3 cellular contexts compared by ENCODE assay signal in the genomic region with DNA sequence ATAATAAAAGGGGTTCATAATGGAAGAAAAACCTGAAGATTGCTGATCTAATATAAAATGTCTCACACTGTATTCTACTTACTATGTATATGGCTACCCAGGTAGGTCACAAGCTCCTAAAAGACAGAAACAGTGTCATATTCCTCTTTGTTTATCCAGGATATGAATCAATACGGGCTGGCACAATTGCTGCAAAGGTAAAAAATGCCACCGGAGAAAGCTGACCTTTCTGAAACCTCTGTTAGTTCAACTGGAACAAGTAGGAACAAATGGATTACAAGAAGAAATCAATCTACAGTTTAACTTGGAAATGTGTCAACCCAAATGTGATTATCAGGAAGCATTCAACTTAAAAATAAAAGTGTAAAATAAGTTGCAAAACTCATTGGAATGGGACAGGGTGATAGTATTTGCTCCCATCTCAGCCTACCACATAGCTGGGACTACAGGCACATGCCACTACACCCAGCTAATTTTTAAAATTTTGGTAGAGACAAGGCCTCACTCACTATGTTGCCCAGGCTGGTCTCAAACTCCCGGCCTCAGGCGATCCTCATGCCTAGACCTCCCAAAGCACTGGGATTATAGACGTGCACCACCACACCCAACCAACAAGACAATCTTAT.
TF ChIP-seq lines count a peak whose summit lies in the region.

No MANE protein-coding gene starts in this region.

TF ChIP-seq in liver, 16 proteins besides CTCF, POLR2A, EP300 and RAD21:
- TF ChIP-seq TAF1 (conservative IDR thresholded peaks at IDR 0.05) (no peak), YY1 (IDR thresholded peaks at IDR 0.05) (no peak), JUND (IDR thresholded peaks at IDR 0.05) (no peak), RXRA (IDR thresholded peaks at IDR 0.05) (peak in 1 of 2 donors; percentile 19), GABPA (IDR thresholded peaks at IDR 0.05 in 1 of 2, conservative IDR thresholded peaks at IDR 0.05 in 1 of 2) (no peak), FOXA2 (IDR thresholded peaks at IDR 0.05) (no peak), SP1 (IDR thresholded peaks at IDR 0.05) (peak; percentile 17), NR2F2 (IDR thresholded peaks at IDR 0.05) (peak; percentile 22)
- TF ChIP-seq, protein P1, sequence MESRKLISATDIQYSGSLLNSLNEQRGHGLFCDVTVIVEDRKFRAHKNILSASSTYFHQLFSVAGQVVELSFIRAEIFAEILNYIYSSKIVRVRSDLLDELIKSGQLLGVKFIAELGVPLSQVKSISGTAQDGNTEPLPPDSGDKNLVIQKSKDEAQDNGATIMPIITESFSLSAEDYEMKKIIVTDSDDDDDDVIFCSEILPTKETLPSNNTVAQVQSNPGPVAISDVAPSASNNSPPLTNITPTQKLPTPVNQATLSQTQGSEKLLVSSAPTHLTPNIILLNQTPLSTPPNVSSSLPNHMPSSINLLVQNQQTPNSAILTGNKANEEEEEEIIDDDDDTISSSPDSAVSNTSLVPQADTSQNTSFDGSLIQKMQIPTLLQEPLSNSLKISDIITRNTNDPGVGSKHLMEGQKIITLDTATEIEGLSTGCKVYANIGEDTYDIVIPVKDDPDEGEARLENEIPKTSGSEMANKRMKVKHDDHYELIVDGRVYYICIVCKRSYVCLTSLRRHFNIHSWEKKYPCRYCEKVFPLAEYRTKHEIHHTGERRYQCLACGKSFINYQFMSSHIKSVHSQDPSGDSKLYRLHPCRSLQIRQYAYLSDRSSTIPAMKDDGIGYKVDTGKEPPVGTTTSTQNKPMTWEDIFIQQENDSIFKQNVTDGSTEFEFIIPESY (IDR thresholded peaks at IDR 0.05), result no peak
- TF ChIP-seq, protein P2, sequence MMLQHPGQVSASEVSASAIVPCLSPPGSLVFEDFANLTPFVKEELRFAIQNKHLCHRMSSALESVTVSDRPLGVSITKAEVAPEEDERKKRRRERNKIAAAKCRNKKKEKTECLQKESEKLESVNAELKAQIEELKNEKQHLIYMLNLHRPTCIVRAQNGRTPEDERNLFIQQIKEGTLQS (IDR thresholded peaks at IDR 0.05), result no peak

TF ChIP-seq in HepG2, 621 proteins besides CTCF, POLR2A, EP300 and RAD21:
- TF ChIP-seq HDAC1 (CRISPR knock-in tag; IDR thresholded peaks at IDR 0.05), result no peak
- no peak for TF ChIP-seq NR2F6 (IDR thresholded peaks at IDR 0.05)
- no peak for TF ChIP-seq NR2F6 (CRISPR knock-in tag; IDR thresholded peaks at IDR 0.05)
- TF ChIP-seq, protein P3, sequence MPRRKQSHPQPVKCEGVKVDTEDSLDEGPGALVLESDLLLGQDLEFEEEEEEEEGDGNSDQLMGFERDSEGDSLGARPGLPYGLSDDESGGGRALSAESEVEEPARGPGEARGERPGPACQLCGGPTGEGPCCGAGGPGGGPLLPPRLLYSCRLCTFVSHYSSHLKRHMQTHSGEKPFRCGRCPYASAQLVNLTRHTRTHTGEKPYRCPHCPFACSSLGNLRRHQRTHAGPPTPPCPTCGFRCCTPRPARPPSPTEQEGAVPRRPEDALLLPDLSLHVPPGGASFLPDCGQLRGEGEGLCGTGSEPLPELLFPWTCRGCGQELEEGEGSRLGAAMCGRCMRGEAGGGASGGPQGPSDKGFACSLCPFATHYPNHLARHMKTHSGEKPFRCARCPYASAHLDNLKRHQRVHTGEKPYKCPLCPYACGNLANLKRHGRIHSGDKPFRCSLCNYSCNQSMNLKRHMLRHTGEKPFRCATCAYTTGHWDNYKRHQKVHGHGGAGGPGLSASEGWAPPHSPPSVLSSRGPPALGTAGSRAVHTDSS (CRISPR knock-in tag; conservative IDR thresholded peaks at IDR 0.05), result no peak
- TF ChIP-seq, protein P4, sequence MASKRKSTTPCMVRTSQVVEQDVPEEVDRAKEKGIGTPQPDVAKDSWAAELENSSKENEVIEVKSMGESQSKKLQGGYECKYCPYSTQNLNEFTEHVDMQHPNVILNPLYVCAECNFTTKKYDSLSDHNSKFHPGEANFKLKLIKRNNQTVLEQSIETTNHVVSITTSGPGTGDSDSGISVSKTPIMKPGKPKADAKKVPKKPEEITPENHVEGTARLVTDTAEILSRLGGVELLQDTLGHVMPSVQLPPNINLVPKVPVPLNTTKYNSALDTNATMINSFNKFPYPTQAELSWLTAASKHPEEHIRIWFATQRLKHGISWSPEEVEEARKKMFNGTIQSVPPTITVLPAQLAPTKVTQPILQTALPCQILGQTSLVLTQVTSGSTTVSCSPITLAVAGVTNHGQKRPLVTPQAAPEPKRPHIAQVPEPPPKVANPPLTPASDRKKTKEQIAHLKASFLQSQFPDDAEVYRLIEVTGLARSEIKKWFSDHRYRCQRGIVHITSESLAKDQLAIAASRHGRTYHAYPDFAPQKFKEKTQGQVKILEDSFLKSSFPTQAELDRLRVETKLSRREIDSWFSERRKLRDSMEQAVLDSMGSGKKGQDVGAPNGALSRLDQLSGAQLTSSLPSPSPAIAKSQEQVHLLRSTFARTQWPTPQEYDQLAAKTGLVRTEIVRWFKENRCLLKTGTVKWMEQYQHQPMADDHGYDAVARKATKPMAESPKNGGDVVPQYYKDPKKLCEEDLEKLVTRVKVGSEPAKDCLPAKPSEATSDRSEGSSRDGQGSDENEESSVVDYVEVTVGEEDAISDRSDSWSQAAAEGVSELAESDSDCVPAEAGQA (IDR thresholded peaks at IDR 0.05; ENCODE audit: low read depth), result no peak
- TF ChIP-seq, protein P4 (CRISPR knock-in tag; IDR thresholded peaks at IDR 0.05; ENCODE audit: borderline replicate concordance), result no peak
- TF ChIP-seq ZNF75D (CRISPR knock-in tag; IDR thresholded peaks at IDR 0.05; ENCODE audit: borderline replicate concordance), result no peak
- TF ChIP-seq ZNF432 (CRISPR knock-in tag; IDR thresholded peaks at IDR 0.05; ENCODE audit: borderline replicate concordance), result no peak
- no peak for TF ChIP-seq ZMAT3 (CRISPR knock-in tag; conservative IDR thresholded peaks at IDR 0.05)
- TF ChIP-seq, protein P5, sequence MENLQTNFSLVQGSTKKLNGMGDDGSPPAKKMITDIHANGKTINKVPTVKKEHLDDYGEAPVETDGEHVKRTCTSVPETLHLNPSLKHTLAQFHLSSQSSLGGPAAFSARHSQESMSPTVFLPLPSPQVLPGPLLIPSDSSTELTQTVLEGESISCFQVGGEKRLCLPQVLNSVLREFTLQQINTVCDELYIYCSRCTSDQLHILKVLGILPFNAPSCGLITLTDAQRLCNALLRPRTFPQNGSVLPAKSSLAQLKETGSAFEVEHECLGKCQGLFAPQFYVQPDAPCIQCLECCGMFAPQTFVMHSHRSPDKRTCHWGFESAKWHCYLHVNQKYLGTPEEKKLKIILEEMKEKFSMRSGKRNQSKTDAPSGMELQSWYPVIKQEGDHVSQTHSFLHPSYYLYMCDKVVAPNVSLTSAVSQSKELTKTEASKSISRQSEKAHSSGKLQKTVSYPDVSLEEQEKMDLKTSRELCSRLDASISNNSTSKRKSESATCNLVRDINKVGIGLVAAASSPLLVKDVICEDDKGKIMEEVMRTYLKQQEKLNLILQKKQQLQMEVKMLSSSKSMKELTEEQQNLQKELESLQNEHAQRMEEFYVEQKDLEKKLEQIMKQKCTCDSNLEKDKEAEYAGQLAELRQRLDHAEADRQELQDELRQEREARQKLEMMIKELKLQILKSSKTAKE (CRISPR knock-in tag; IDR thresholded peaks at IDR 0.05; ENCODE audit: borderline replicate concordance), result no peak
- TF ChIP-seq ZBTB20 (CRISPR knock-in tag; IDR thresholded peaks at IDR 0.05; ENCODE audit: borderline replicate concordance, low read depth), result no peak
- no peak for TF ChIP-seq ZNF260 (CRISPR knock-in tag; IDR thresholded peaks at IDR 0.05; ENCODE audit: borderline replicate concordance, low read depth)
- TF ChIP-seq MED1 (CRISPR knock-in tag; IDR thresholded peaks at IDR 0.05), result no peak
- TF ChIP-seq HDAC6 (IDR thresholded peaks at IDR 0.05; ENCODE audit: low read depth, low read length), result no peak
- no peak for TF ChIP-seq DNMT3B (CRISPR knock-in tag; conservative IDR thresholded peaks at IDR 0.05)

TF ChIP-seq in K562, 482 proteins besides CTCF, POLR2A, EP300 and RAD21 (continues in another document):
- TF ChIP-seq DDX20 (tag; IDR thresholded peaks at IDR 0.05; ENCODE audit: low read depth) (no peak), CTBP1 (IDR thresholded peaks at IDR 0.05; ENCODE audit: borderline replicate concordance) (no peak), ZKSCAN1 (IDR thresholded peaks at IDR 0.05; ENCODE audit: low read depth, low read length) (no peak), BDP1 (IDR thresholded peaks at IDR 0.05; ENCODE audit: insufficient read depth, insufficient read length) (no peak), RUNX1 (IDR thresholded peaks at IDR 0.05; ENCODE audit: low read depth) (no peak), HLTF (IDR thresholded peaks at IDR 0.05) (no peak), NFE2 (IDR thresholded peaks at IDR 0.05; ENCODE audit: low read depth) (no peak), HDAC6 (IDR thresholded peaks at IDR 0.05; ENCODE audit: low read depth, low read length) (no peak)
- TF ChIP-seq, protein P6, sequence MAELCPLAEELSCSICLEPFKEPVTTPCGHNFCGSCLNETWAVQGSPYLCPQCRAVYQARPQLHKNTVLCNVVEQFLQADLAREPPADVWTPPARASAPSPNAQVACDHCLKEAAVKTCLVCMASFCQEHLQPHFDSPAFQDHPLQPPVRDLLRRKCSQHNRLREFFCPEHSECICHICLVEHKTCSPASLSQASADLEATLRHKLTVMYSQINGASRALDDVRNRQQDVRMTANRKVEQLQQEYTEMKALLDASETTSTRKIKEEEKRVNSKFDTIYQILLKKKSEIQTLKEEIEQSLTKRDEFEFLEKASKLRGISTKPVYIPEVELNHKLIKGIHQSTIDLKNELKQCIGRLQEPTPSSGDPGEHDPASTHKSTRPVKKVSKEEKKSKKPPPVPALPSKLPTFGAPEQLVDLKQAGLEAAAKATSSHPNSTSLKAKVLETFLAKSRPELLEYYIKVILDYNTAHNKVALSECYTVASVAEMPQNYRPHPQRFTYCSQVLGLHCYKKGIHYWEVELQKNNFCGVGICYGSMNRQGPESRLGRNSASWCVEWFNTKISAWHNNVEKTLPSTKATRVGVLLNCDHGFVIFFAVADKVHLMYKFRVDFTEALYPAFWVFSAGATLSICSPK (IDR thresholded peaks at IDR 0.05; ENCODE audit: borderline replicate concordance), result no peak
- TF ChIP-seq, protein P7, sequence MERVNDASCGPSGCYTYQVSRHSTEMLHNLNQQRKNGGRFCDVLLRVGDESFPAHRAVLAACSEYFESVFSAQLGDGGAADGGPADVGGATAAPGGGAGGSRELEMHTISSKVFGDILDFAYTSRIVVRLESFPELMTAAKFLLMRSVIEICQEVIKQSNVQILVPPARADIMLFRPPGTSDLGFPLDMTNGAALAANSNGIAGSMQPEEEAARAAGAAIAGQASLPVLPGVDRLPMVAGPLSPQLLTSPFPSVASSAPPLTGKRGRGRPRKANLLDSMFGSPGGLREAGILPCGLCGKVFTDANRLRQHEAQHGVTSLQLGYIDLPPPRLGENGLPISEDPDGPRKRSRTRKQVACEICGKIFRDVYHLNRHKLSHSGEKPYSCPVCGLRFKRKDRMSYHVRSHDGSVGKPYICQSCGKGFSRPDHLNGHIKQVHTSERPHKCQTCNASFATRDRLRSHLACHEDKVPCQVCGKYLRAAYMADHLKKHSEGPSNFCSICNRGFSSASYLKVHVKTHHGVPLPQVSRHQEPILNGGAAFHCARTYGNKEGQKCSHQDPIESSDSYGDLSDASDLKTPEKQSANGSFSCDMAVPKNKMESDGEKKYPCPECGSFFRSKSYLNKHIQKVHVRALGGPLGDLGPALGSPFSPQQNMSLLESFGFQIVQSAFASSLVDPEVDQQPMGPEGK (CRISPR knock-in tag; IDR thresholded peaks at IDR 0.05; ENCODE audit: borderline replicate concordance), result no peak
- TF ChIP-seq, protein P8, sequence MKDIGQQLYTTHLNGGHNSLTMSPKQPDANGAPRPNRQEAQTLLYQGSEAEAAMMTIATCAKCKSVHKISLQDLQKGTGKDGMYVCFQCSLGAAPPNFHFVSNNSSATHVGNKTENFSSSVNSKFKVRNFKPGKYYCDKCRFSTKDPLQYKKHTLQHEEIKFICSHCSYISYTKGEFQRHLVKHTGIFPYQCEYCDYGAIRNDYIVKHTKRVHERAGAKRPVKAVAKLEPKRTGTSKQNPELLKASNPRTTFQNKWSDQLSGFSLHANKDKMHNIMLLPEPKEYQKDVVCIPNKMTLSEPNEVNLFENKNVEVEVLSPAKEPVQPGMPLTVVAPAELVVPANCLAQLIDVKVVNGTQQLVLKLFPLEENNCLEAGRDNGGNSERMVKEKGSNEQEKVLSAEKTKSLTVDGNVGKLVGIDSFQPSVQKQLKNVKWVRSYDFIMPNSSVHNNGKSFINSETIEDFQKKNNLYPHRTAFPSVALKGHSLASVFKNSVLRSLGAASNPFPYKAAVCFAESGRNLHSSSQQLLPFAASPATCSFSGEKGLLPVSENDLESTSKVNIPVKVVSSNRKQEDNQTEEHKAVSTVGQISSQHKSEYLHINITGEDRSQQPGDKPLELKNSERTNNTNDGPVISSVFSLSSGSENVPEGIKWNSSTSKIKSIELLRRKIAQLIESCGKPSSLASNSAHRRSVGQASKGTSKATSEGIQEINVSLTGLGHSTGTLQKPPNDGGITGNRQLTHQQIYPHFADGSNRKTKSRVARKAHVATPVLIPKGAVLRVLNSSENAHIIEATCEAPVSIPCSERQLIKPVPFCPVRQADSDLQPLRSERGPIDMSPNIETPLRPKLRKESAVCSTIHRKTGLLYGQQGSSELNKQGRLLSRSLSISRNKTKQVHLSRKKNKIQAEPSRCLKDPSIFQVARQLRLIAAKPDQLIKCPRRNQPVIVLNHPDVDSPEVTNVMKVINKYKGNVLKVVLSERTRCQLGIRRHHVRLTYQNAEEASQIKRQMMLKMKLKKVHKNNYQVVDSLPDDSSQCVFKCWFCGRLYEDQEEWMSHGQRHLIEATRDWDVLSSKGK (CRISPR knock-in tag; IDR thresholded peaks at IDR 0.05), result no peak
